Comparison of ENCODE assay signal across 1 cellular context in the genomic region with DNA sequence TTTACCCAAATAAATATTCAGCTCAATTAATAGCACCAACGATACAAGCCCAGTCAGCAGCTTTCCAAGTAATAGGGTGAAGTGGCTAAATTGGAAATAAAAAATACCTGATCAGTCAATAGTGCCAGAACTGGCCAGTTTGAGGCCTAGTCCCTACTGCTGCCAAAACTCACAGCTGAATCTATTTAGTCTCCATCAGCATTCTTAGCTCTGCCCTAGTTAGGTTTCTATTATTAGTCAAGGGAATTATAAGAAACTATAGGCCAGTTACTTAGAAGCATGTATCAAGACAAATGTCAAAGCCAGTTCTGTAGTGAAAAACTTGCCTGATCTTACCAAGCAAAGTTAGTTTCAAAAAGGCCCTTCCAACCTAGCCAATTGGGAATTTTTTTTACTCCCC.
TF ChIP-seq lines count a peak whose summit lies in the region.

No MANE protein-coding gene starts in this region.

TF ChIP-seq in IMR-90, 13 proteins besides CTCF, POLR2A, EP300 and RAD21 (continued from another document):
- TF ChIP-seq, protein P1, sequence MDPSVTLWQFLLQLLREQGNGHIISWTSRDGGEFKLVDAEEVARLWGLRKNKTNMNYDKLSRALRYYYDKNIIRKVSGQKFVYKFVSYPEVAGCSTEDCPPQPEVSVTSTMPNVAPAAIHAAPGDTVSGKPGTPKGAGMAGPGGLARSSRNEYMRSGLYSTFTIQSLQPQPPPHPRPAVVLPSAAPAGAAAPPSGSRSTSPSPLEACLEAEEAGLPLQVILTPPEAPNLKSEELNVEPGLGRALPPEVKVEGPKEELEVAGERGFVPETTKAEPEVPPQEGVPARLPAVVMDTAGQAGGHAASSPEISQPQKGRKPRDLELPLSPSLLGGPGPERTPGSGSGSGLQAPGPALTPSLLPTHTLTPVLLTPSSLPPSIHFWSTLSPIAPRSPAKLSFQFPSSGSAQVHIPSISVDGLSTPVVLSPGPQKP (IDR thresholded peaks at IDR 0.05; ENCODE audit: borderline replicate concordance, low read depth, low read length): no peak
- TF ChIP-seq MAFK (IDR thresholded peaks at IDR 0.05; ENCODE audit: low read depth, low read length): no peak
- TF ChIP-seq, protein P2, sequence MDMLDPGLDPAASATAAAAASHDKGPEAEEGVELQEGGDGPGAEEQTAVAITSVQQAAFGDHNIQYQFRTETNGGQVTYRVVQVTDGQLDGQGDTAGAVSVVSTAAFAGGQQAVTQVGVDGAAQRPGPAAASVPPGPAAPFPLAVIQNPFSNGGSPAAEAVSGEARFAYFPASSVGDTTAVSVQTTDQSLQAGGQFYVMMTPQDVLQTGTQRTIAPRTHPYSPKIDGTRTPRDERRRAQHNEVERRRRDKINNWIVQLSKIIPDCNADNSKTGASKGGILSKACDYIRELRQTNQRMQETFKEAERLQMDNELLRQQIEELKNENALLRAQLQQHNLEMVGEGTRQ (IDR thresholded peaks at IDR 0.05; ENCODE audit: low read depth, low read length): no peak
- no peak for TF ChIP-seq SMC3 (IDR thresholded peaks at IDR 0.05; ENCODE audit: low read depth, low read length)
- TF ChIP-seq CHD1 (IDR thresholded peaks at IDR 0.05; ENCODE audit: low read depth, low read length): no peak
